ENCODE assay signal across 18 cellular contexts in genomic region chr1:236123563-236123962, GRCh38. TPM values are rescaled to one million over a fixed set of nuclear protein-coding genes. Genes with fewer than 3 reads are reported as not detected.
DNase-seq lines count a peak whose midpoint lies in the region; ATAC-seq and TF ChIP-seq lines count a peak whose summit lies in the region.
"Had no signal": no experiment of that assay in that cellular context is flagged by ENCODE, and none has a peak within 500 bp of the region (broad histone marks: within the 10 kb centered on the region; RNA-seq: fewer than 3 reads in every experiment).

No MANE protein-coding gene starts in this region.

- H3K9me3 Mint-ChIP-seq in natural killer cell = no peaks in the 10 kb centered on the region
- no peaks in the 10 kb centered on the region for H3K9me3 Mint-ChIP-seq in natural killer cell treated with Interleukin-12 subunit alpha and Interleukin-12 subunit beta and Interleukin-15 and Interleukin-18, amount 100 ng/mL, for 72 hours
- H3K9me3 Mint-ChIP-seq in effector memory CD8-positive, alpha-beta T cell = no peaks in the 10 kb centered on the region
- no peaks in the 10 kb centered on the region for H3K9me3 Mint-ChIP-seq in CD8-positive, alpha-beta T cell
- H3K9me3 Mint-ChIP-seq: GM23338, H9, HFFc6 had no signal

- H3K27ac ChIP-seq in CD8-positive, alpha-beta T cell (ENCODE audit: low read depth, low read length) = no peak overlapping the region
- H3K27ac ChIP-seq: BLaER1, HL-60 had no signal

- TF ChIP-seq CTCF in natural killer cell (IDR thresholded peaks at IDR 0.05) = no peak
- no peak for TF ChIP-seq CTCF in CD8-positive, alpha-beta T cell (IDR thresholded peaks at IDR 0.05)

- POLR2A ChIA-PET in CD8-positive, alpha-beta T cell (lab: Charles Lee) = no interaction called here

- no peaks in the 10 kb centered on the region for H3K36me3 Mint-ChIP-seq in natural killer cell
- H3K36me3 Mint-ChIP-seq in natural killer cell treated with Interleukin-12 subunit alpha and Interleukin-12 subunit beta and Interleukin-15 and Interleukin-18, amount 100 ng/mL, for 72 hours = no peaks in the 10 kb centered on the region
- H3K36me3 Mint-ChIP-seq in effector memory CD8-positive, alpha-beta T cell (ENCODE audit: insufficient read depth) = peaks cover 4% of the 10 kb centered on the region
- H3K36me3 Mint-ChIP-seq in CD8-positive, alpha-beta T cell = no peaks in the 10 kb centered on the region

- no peak for ATAC-seq in natural killer cell
- ATAC-seq in natural killer cell treated with Interleukin-12 subunit alpha and Interleukin-12 subunit beta and Interleukin-15 and Interleukin-18, amount 100 ng/mL, for 72 hours = no peak
- peak; percentile 36 for ATAC-seq in HG02610 (IDR thresholded peaks at IDR 0.05; ENCODE audit: unreplicated experiment)
- peak; percentile 47 for ATAC-seq in HG03442 (IDR thresholded peaks at IDR 0.05; ENCODE audit: unreplicated experiment)
- ATAC-seq in effector memory CD8-positive, alpha-beta T cell (replicated peaks) = peak; percentile 31
- no peak for ATAC-seq in CD8-positive, alpha-beta T cell
- ATAC-seq: GM23338 had no signal

- peaks cover 15 to 52% of the 10 kb centered on the region in 2 donors for H3K27me3 Mint-ChIP-seq in natural killer cell (ENCODE audit: low read depth in 2 of 2)
- H3K27me3 Mint-ChIP-seq in natural killer cell treated with Interleukin-12 subunit alpha and Interleukin-12 subunit beta and Interleukin-15 and Interleukin-18, amount 100 ng/mL, for 72 hours = peaks cover 47 to 48% of the 10 kb centered on the region in 2 donors
- H3K27me3 Mint-ChIP-seq in effector memory CD8-positive, alpha-beta T cell = peaks cover 0 to 47% of the 10 kb centered on the region in 2 donors
- peaks cover 7% of the 10 kb centered on the region for H3K27me3 Mint-ChIP-seq in CD8-positive, alpha-beta T cell (ENCODE audit: low read depth)

- intact Hi-C loops in natural killer cell (cut with micrococcal nuclease) = no loop called here
- intact Hi-C loops in CD8-positive, alpha-beta T cell (cut with DNase I, micrococcal nuclease) = no loop called here

- peaks cover 15% of the 10 kb centered on the region for H3K4me1 ChIP-seq in CD8-positive, alpha-beta T cell (ENCODE audit: insufficient read depth, low read length)

- no peaks in the 10 kb centered on the region for H3K27me3 ChIP-seq in CD8-positive, alpha-beta T cell (ENCODE audit: insufficient read depth, low read length)
- H3K27me3 ChIP-seq: BLaER1 had no signal

- H3K4me3 Mint-ChIP-seq in natural killer cell = peak overlapping the region; percentile 42
- H3K4me3 Mint-ChIP-seq in natural killer cell treated with Interleukin-12 subunit alpha and Interleukin-12 subunit beta and Interleukin-15 and Interleukin-18, amount 100 ng/mL, for 72 hours = no peak overlapping the region
- no peak overlapping the region for H3K4me3 Mint-ChIP-seq in effector memory CD8-positive, alpha-beta T cell
- no peak overlapping the region for H3K4me3 Mint-ChIP-seq in CD8-positive, alpha-beta T cell
- H3K4me3 Mint-ChIP-seq: GM23338, H9, HFFc6 had no signal

- no peak overlapping the region for H3K27ac Mint-ChIP-seq in natural killer cell
- H3K27ac Mint-ChIP-seq in natural killer cell treated with Interleukin-12 subunit alpha and Interleukin-12 subunit beta and Interleukin-15 and Interleukin-18, amount 100 ng/mL, for 72 hours = peak overlapping the region in 1 of 2 donors; percentile 68
- H3K27ac Mint-ChIP-seq in effector memory CD8-positive, alpha-beta T cell = no peak overlapping the region
- H3K27ac Mint-ChIP-seq in CD8-positive, alpha-beta T cell = no peak overlapping the region
- H3K27ac Mint-ChIP-seq: GM23338, H9, HFFc6 had no signal

- peaks cover 25 to 35% of the 10 kb centered on the region in 2 donors for H3K4me1 Mint-ChIP-seq in natural killer cell
- peaks cover 31 to 36% of the 10 kb centered on the region in 2 donors for H3K4me1 Mint-ChIP-seq in natural killer cell treated with Interleukin-12 subunit alpha and Interleukin-12 subunit beta and Interleukin-15 and Interleukin-18, amount 100 ng/mL, for 72 hours (ENCODE audit: low read depth in 2 of 2)
- peaks cover 24 to 27% of the 10 kb centered on the region in 2 donors for H3K4me1 Mint-ChIP-seq in effector memory CD8-positive, alpha-beta T cell (ENCODE audit: low read depth in 2 of 2)
- peaks cover 19% of the 10 kb centered on the region for H3K4me1 Mint-ChIP-seq in CD8-positive, alpha-beta T cell (ENCODE audit: low read depth)

- no peaks in the 10 kb centered on the region for H3K36me3 ChIP-seq in CD8-positive, alpha-beta T cell (ENCODE audit: insufficient read depth, low read length)
- H3K36me3 ChIP-seq: BLaER1 had no signal

- H3K9me3 ChIP-seq in CD8-positive, alpha-beta T cell (ENCODE audit: low read length) = no peaks in the 10 kb centered on the region
- H3K9me3 ChIP-seq: BLaER1 had no signal

- CTCF ChIA-PET in CD8-positive, alpha-beta T cell (lab: Charles Lee) = interaction anchor here (0.8 kb wide), 1 partner anchor 15 kb away, joined by 4 read pairs; no protein-coding TSS in a partner anchor

- DNase-seq in natural killer cell (no peak), H4 (ENCODE audit: low spot score) (no peak), NOMO-1 treated with DMSO at 0.1 percent for 48 hours (lab: John Stamatoyannopoulos, UW; ENCODE audit: unreplicated experiment) (no peak)
- no peak for DNase-seq in natural killer cell treated with Interleukin-12 subunit alpha and Interleukin-12 subunit beta and Interleukin-15 and Interleukin-18, amount 100 ng/mL, for 72 hours (ENCODE audit: low spot score)
- DNase-seq in effector memory CD8-positive, alpha-beta T cell = no peak
- no peak for DNase-seq in CD8-positive, alpha-beta T cell
- DNase-seq: 8988T, AML-193, DMS53, GF-D8, H9, HFFc6, Karpas-422 had no signal

- no peak overlapping the region for H3K4me3 ChIP-seq in CD8-positive, alpha-beta T cell (ENCODE audit: low read depth, low read length)
- H3K4me3 ChIP-seq: BLaER1, GM23338 had no signal

RNA-seq across cellular contexts. Expression of gene GPR137B, which starts 18.8 kb away (rescaled TPM):
- 10 to 100 TPM; 13.3 to 13.8 (median 13.5) TPM for total RNA-seq in natural killer cell
- 10 to 100 TPM in 1 of 2 donors, 1 to 10 TPM in 1; 8.6 to 16.8 TPM for total RNA-seq in natural killer cell treated with Interleukin-12 subunit alpha and Interleukin-12 subunit beta and Interleukin-15 and Interleukin-18, amount 100 ng/mL, for 72 hours
- 7.9 and 11.4 TPM in 2 replicates for total RNA-seq in H4 (2014; rRNA removed; shearing (Covaris generic))
- 10 to 100 TPM; 11.1 to 15.3 TPM for total RNA-seq in CD8-positive, alpha-beta T cell

RNA-seq across cellular contexts. Expression of gene NID1, which starts 58.7 kb away (rescaled TPM):
- total RNA-seq in natural killer cell = under 1 TPM; 0.32 to 0.92 (median 0.85) TPM
- not detected for total RNA-seq in natural killer cell treated with Interleukin-12 subunit alpha and Interleukin-12 subunit beta and Interleukin-15 and Interleukin-18, amount 100 ng/mL, for 72 hours
- 14.0 and 19.2 TPM in 2 replicates for total RNA-seq in H4 (2014; rRNA removed; shearing (Covaris generic))
- not detected for total RNA-seq in CD8-positive, alpha-beta T cell

Comparison
In these comparisons a context has a peak if more than half of its experiments do, and no peak if none do; other contexts are left out.
1. ATAC-seq: peak in HG02610 (single experiment), HG03442 (single experiment) and effector memory CD8-positive, alpha-beta T cell (single experiment); none in natural killer cell (0 of 3), natural killer cell treated with Interleukin-12 subunit alpha and Interleukin-12 subunit beta and Interleukin-15 and Interleukin-18, amount 100 ng/mL, for 72 hours (0 of 2) and CD8-positive, alpha-beta T cell (single experiment).